23 cellular contexts compared by ENCODE assay signal in the genomic region with DNA sequence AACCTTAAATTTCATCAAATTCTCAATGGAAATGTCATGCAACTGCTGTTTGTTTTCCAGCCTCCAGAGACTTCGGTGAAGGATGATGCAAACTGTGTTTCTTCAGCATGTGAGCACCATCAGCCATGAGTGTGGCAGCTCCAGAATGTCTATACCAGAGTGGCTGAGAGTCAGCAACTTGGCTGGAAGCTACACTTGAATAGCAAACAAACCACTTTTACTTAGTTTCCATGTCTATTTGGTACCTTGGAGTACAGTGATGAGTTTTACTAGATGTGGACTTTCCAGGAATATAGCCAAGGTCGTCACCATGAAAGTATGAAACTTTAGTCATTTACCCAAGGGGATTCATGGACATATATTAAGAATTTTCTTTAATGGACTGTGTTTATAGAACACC. TPM values are rescaled to one million over a fixed set of nuclear protein-coding genes. Genes with fewer than 3 reads are reported as not detected.
"Had no signal": no experiment of that assay in that cellular context is flagged by ENCODE, and none has a peak within 500 bp of the region (broad histone marks: within the 10 kb centered on the region; RNA-seq: fewer than 3 reads in every experiment).

No MANE protein-coding gene starts in this region.

- H3K27me3 Mint-ChIP-seq: activated CD4-positive, alpha-beta memory T cell treated with anti-CD3 and anti-CD28 coated beads for 36 hours; central memory CD8-positive, alpha-beta T cell had no signal

- H3K27ac Mint-ChIP-seq: activated B cell treated with CpG ODN at 0.5 μM for 24 hours; activated CD4-positive, alpha-beta memory T cell treated with anti-CD3 and anti-CD28 coated beads for 36 hours; activated naive CD4-positive, alpha-beta T cell treated with anti-CD3 and anti-CD28 coated beads for 36 hours; activated T-helper 2 cell treated with anti-CD3 and anti-CD28 coated beads, Interferon-gamma antibody, Interleukin-2, Interleukin-4, amounts not matched to agents 10 μg/mL and 5 μg/mL and 100 μg/mL, durations not matched to agents 14 hours and 24 hours and 36 hours; nephron; T-helper 2 cell treated with Interferon-gamma antibody and Interleukin-4, amounts not matched to agents 5 μg/mL and 100 μg/mL, for 36 hours had no signal

- H3K4me3 ChIP-seq: lung, sigmoid colon, tibial artery had no signal

- H3K9me3 ChIP-seq: sigmoid colon, tibial artery had no signal

- H3K4me3 Mint-ChIP-seq: activated B cell treated with CpG ODN at 0.5 μM for 24 hours; activated CD4-positive, alpha-beta memory T cell treated with anti-CD3 and anti-CD28 coated beads for 36 hours; activated naive CD4-positive, alpha-beta T cell treated with anti-CD3 and anti-CD28 coated beads for 36 hours; central memory CD8-positive, alpha-beta T cell; nephron; T-helper 2 cell treated with Interferon-gamma antibody and Interleukin-4, amounts not matched to agents 5 μg/mL and 100 μg/mL, for 36 hours had no signal

- H3K4me1 ChIP-seq: sigmoid colon, tibial artery had no signal

- H3K36me3 ChIP-seq: sigmoid colon, tibial artery had no signal

- H3K4me1 Mint-ChIP-seq: activated B cell treated with CpG ODN at 0.5 μM for 24 hours, nephron had no signal

- DNase-seq: activated B cell treated with CpG ODN at 0.5 μM for 24 hours; activated CD4-positive, alpha-beta memory T cell treated with anti-CD3 and anti-CD28 coated beads for 36 hours; activated CD4-positive, alpha-beta T cell treated with anti-CD3 and anti-CD28 coated beads for 4 hours; activated naive CD4-positive, alpha-beta T cell treated with anti-CD3 and anti-CD28 coated beads for 36 hours; activated T-cell treated with anti-CD3 and anti-CD28 coated beads, Interleukin-2, amount 50 U/mL, for 1 hour; anterior cingulate cortex; cortex of kidney; erythroblast; foreskin melanocyte; midbrain; sigmoid colon; stimulated activated CD8-positive, alpha-beta memory T cell treated with anti-CD3 and anti-CD28 coated beads, Interleukin-4, amount 100 ng/mL, for 48 hours; stimulated activated naive CD4-positive, alpha-beta T cell; substantia nigra; tibial artery had no signal

- FAIRE-seq: endometrium, keratinocyte, urothelium cell line had no signal

- H3K27ac ChIP-seq: sigmoid colon, tibial artery had no signal

- H3K27me3 ChIP-seq: sigmoid colon, tibial artery had no signal

- H3K9me3 Mint-ChIP-seq: activated B cell treated with CpG ODN at 0.5 μM for 24 hours; activated CD4-positive, alpha-beta memory T cell treated with anti-CD3 and anti-CD28 coated beads for 36 hours; activated naive CD4-positive, alpha-beta T cell treated with anti-CD3 and anti-CD28 coated beads for 36 hours; activated T-helper 2 cell treated with anti-CD3 and anti-CD28 coated beads, Interferon-gamma antibody, Interleukin-2, Interleukin-4, amounts not matched to agents 10 μg/mL and 5 μg/mL and 100 μg/mL, durations not matched to agents 14 hours and 24 hours and 36 hours; central memory CD8-positive, alpha-beta T cell; nephron; T-helper 2 cell treated with Interferon-gamma antibody and Interleukin-4, amounts not matched to agents 5 μg/mL and 100 μg/mL, for 36 hours had no signal

RNA-seq across cellular contexts. Expression of a gene that starts 4.3 kb away (rescaled TPM):
- total RNA-seq: activated B cell treated with CpG ODN at 0.5 μM for 24 hours, sigmoid colon had no signal
- polyA plus RNA-seq: keratinocyte had no signal
